28 cellular contexts compared by ENCODE assay signal in the genomic region with DNA sequence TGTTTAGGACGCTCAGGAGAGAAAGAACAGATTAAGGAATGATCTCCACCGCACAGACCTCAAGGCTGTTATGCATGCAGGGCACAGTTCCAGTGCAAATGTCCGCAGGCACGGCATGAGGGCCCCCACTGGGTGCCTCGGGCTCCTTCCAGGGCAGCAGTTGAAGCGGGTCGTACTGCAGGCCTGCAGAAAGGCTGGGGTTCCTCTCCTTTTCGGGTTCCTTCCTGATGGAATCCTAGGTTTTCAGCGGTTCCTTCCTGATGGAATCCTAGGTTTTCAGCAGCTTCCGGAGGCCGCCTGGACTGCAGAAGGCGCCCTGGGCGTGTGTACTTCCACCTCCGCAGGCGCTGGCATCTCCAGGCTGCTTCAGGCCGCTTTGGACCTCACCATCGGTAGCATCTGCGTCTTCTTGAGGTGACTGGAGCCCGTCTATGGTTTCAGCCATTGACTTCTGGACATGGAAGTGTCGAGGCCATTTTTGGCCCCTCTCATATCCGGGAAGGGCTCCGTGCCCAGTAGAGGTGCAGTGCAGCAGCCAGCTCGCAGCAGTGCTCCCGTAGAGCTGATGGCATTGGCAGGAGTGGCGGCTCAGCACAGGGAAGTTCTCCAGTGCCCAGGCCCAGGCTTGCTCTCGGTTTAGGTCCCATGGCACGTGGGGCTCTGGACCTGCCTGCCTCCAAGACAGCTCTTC. TPM values are rescaled to one million over a fixed set of nuclear protein-coding genes. Genes with fewer than 3 reads are reported as not detected.
"Had no signal": no experiment of that assay in that cellular context is flagged by ENCODE, and none has a peak within 500 bp of the region (broad histone marks: within the 10 kb centered on the region; RNA-seq: fewer than 3 reads in every experiment).

No MANE protein-coding gene starts in this region.

- H3K4me3 ChIP-seq: body of pancreas, esophagus muscularis mucosa, left lung, right lobe of liver, skin epidermis, upper lobe of left lung, vagina had no signal

- H3K36me3 Mint-ChIP-seq: naive B cell had no signal

- H3K27me3 Mint-ChIP-seq: activated naive CD8-positive, alpha-beta T cell; naive B cell; stimulated activated memory B cell treated with anti-CD40 and anti-IgM and Interleukin-4, amounts not matched to agents 10 μg/mL and 1 μg/mL and 100 μg/mL, for 72 hours; stimulated activated naive CD8-positive, alpha-beta T cell treated with anti-CD3 and anti-CD28 coated beads, Interleukin-15, amount 100 ng/mL, for 72 hours had no signal

- ATAC-seq: activated T-cell treated with anti-CD3 and anti-CD28 coated beads, Interleukin-2, amount 50 U/mL, for 72 hours; body of pancreas; foreskin keratinocyte; left lung; stimulated activated memory B cell treated with anti-CD40 and anti-IgM and Interleukin-4, amounts not matched to agents 10 μg/mL and 1 μg/mL and 100 μg/mL, for 72 hours; stimulated activated naive CD8-positive, alpha-beta T cell treated with anti-CD3 and anti-CD28 coated beads, Interleukin-15, amount 100 ng/mL, for 72 hours had no signal

- H3K4me3 Mint-ChIP-seq: activated naive CD8-positive, alpha-beta T cell; activated T-cell treated with anti-CD3 and anti-CD28 coated beads, Interleukin-2, amount 50 U/mL, for 72 hours; endodermal cell; nephron progenitor cell; stimulated activated memory B cell treated with anti-CD40 and anti-IgM and Interleukin-4, amounts not matched to agents 10 μg/mL and 1 μg/mL and 100 μg/mL, for 72 hours; stimulated activated naive CD8-positive, alpha-beta T cell treated with anti-CD3 and anti-CD28 coated beads, Interleukin-15, amount 100 ng/mL, for 72 hours had no signal

- H3K4me1 Mint-ChIP-seq: endodermal cell had no signal

- H3K9me3 Mint-ChIP-seq: activated T-cell treated with anti-CD3 and anti-CD28 coated beads, Interleukin-2, amount 50 U/mL, for 72 hours; endodermal cell; naive B cell; nephron progenitor cell; stimulated activated memory B cell treated with anti-CD40 and anti-IgM and Interleukin-4, amounts not matched to agents 10 μg/mL and 1 μg/mL and 100 μg/mL, for 72 hours; stimulated activated naive CD8-positive, alpha-beta T cell treated with anti-CD3 and anti-CD28 coated beads, Interleukin-15, amount 100 ng/mL, for 72 hours had no signal

- H3K27ac Mint-ChIP-seq: activated naive CD8-positive, alpha-beta T cell; activated T-cell treated with anti-CD3 and anti-CD28 coated beads, Interleukin-2, amount 50 U/mL, for 72 hours; endodermal cell; nephron progenitor cell; stimulated activated memory B cell treated with anti-CD40 and anti-IgM and Interleukin-4, amounts not matched to agents 10 μg/mL and 1 μg/mL and 100 μg/mL, for 72 hours; stimulated activated naive CD8-positive, alpha-beta T cell treated with anti-CD3 and anti-CD28 coated beads, Interleukin-15, amount 100 ng/mL, for 72 hours had no signal

- H3K36me3 ChIP-seq: right lobe of liver, vagina had no signal

- H3K27ac ChIP-seq: body of pancreas, esophagus muscularis mucosa, foreskin keratinocyte, left lung, skin epidermis, upper lobe of left lung, vagina, VCaP had no signal

- H3K9me3 ChIP-seq: body of pancreas, esophagus muscularis mucosa, left lung, right lobe of liver, upper lobe of left lung, vagina had no signal

- H3K27me3 ChIP-seq: body of pancreas, esophagus muscularis mucosa, foreskin keratinocyte, left lung, right lobe of liver, upper lobe of left lung, vagina had no signal

- DNase-seq: activated CD4-positive, alpha-beta T cell treated with anti-CD3 and anti-CD28 coated beads for 4 hours; activated CD4-positive, alpha-beta T cell treated with anti-CD3 and anti-CD28 coated beads, Interleukin-2, amount 50 U/mL, for 4 hours; activated naive CD4-positive, alpha-beta T cell treated with Interleukin-2 at 50 U/mL for 16 hours; activated T-cell treated with anti-CD3 and anti-CD28 coated beads for 4 hours; activated T-cell treated with anti-CD3 and anti-CD28 coated beads, Interleukin-2, amount 50 U/mL, for 72 hours; anterior cingulate cortex; body of pancreas; endodermal cell; foreskin keratinocyte; kidney glomerular epithelial cell; mammary epithelial cell; naive B cell; nephron progenitor cell; nucleus accumbens; stimulated activated CD4-positive, alpha-beta T cell treated with anti-CD3 and anti-CD28 coated beads, Interleukin-4, amount 100 ng/mL, for 4 hours; stimulated activated CD8-positive, alpha-beta memory T cell treated with anti-CD3 and anti-CD28 coated beads, Interleukin-4, amount 100 ng/mL, for 48 hours; stimulated activated naive CD8-positive, alpha-beta T cell treated with anti-CD3 and anti-CD28 coated beads, Interleukin-15, amount 100 ng/mL, for 72 hours; T-helper 9 cell had no signal

RNA-seq across cellular contexts. Expression of a gene that starts 18.5 kb away (rescaled TPM):
- total RNA-seq: glomerular endothelial cell had no signal
